10 cellular contexts compared by ENCODE assay signal in genomic region chr16:86567701-86568571, GRCh38. TPM values are rescaled to one million over a fixed set of nuclear protein-coding genes. Genes with fewer than 3 reads are reported as not detected.
DNase-seq lines count a peak whose midpoint lies in the region; ATAC-seq, FAIRE-seq and TF ChIP-seq lines count a peak whose summit lies in the region.
"Had no signal": no experiment of that assay in that cellular context is flagged by ENCODE, and none has a peak within 500 bp of the region (broad histone marks: within the 10 kb centered on the region; RNA-seq: fewer than 3 reads in every experiment).

No MANE protein-coding gene starts in this region.

- dilution Hi-C loops in endothelial cell of umbilical vein (cut with MboI; ENCODE audit: extremely low pct_ligation_motif_present, low sequenced_read_pairs): no loop called here

- WGBS in HUES64: 2% methylated on average over 115 of the region's 115 CpGs

- H3K4me1 Mint-ChIP-seq in activated CD8-positive, alpha-beta T cell treated with anti-CD3 and anti-CD28 coated beads for 36 hours (ENCODE audit: low read depth): peaks cover 11% of the 10 kb centered on the region

- ATAC-seq in HG03520 (IDR thresholded peaks at IDR 0.05; ENCODE audit: unreplicated experiment) (no peak), HG02623 (IDR thresholded peaks at IDR 0.05; ENCODE audit: unreplicated experiment) (no peak)
- ATAC-seq in activated CD8-positive, alpha-beta T cell treated with anti-CD3 and anti-CD28 coated beads for 36 hours: no peak
- ATAC-seq: left lung had no signal

- CTCF ChIA-PET in A673 (lab: Charles Lee) (no interaction called here), endothelial cell of umbilical vein (lab: Charles Lee) (interaction anchor here (0.7 to 10.4 kb wide), 7 partner anchors 193 to 711 kb away, joined by 3 to 283 read pairs (median 6); no protein-coding TSS in a partner anchor)
- CTCF ChIA-PET in activated CD8-positive, alpha-beta T cell treated with anti-CD3 and anti-CD28 coated beads for 36 hours (lab: Charles Lee): interaction anchor here (1.1 kb wide), 1 partner anchor 730 kb away, joined by 3 read pairs; no protein-coding TSS in a partner anchor

- H3K4me1 ChIP-seq in A673 (ENCODE audit: insufficient read depth, low read length, poor library complexity, severe bottlenecking) (peaks cover 4% of the 10 kb centered on the region), HUES64 (ENCODE audit: insufficient read depth, low read length) (peaks cover 39% of the 10 kb centered on the region), endothelial cell of umbilical vein (ENCODE audit: control insufficient read depth, extremely low read depth, insufficient read depth, low read length) (peaks cover 37% of the 10 kb centered on the region)

- POLR2A ChIA-PET in A673 (lab: Charles Lee; ENCODE audit: low non-redundant PET) (no interaction called here), endothelial cell of umbilical vein (lab: Charles Lee) (interaction anchor here (0.9 kb wide), 1 partner anchor 8 kb away, joined by 3 read pairs; no protein-coding TSS in a partner anchor)
- POLR2A ChIA-PET in activated CD8-positive, alpha-beta T cell treated with anti-CD3 and anti-CD28 coated beads for 36 hours (lab: Charles Lee): no interaction called here

- H3K9me3 Mint-ChIP-seq in activated CD8-positive, alpha-beta T cell treated with anti-CD3 and anti-CD28 coated beads for 36 hours: no peaks in the 10 kb centered on the region

- no peak overlapping the region for H3K4me2 ChIP-seq in endothelial cell of umbilical vein (ENCODE audit: insufficient read depth, low read length)

- H3K36me3 Mint-ChIP-seq in activated CD8-positive, alpha-beta T cell treated with anti-CD3 and anti-CD28 coated beads for 36 hours (ENCODE audit: low read depth): no peaks in the 10 kb centered on the region

- H3K27me3 ChIP-seq in A673 (replicated peaks; ENCODE audit: insufficient read depth, low read depth, low read length, poor library complexity) (peaks cover 68% of the 10 kb centered on the region), HUES64 (ENCODE audit: insufficient read depth, low read length) (peaks cover 95% of the 10 kb centered on the region), endothelial cell of umbilical vein (ENCODE audit: control insufficient read depth in 2 of 2, insufficient read depth in 2 of 2, low read length in 2 of 2) (no peaks in the 10 kb centered on the region)

- no peak for FAIRE-seq in endothelial cell of umbilical vein (lab: Jason Lieb, UNC)

- no peaks in the 10 kb centered on the region for H4K20me1 ChIP-seq in endothelial cell of umbilical vein (replicated peaks; ENCODE audit: control insufficient read depth, extremely low read depth, insufficient read depth, low read length)

- H3K4me3 ChIP-seq in A673 (ENCODE audit: low read depth, low read length, poor library complexity, severe bottlenecking) (peak overlapping the region; percentile 39), HUES64 (ENCODE audit: low read length) (peak overlapping the region; percentile 56), endothelial cell of umbilical vein (replicated peaks in 1 of 3; ENCODE audit: insufficient read depth in 1 of 3, low read depth in 1 of 3, low read length in 3 of 3) (peak overlapping the region; percentile 88 to 99 (median 94))
- H3K4me3 ChIP-seq: left lung had no signal

- H2AFZ ChIP-seq in endothelial cell of umbilical vein (ENCODE audit: low read depth, low read length): no peak overlapping the region

- no peak for TF ChIP-seq POLR2A in endothelial cell of umbilical vein (IDR thresholded peaks at IDR 0.05; ENCODE audit: low read depth, low read length)

- H3K9ac ChIP-seq in HUES64 (ENCODE audit: low read depth, low read length): no peak overlapping the region
- peak overlapping the region; percentile 86 for H3K9ac ChIP-seq in endothelial cell of umbilical vein (replicated peaks; ENCODE audit: extremely low read depth, insufficient read depth, low read length)

- H3K9me1 ChIP-seq in endothelial cell of umbilical vein (replicated peaks; ENCODE audit: control insufficient read depth, extremely low read depth, insufficient read depth, low read length): no peaks in the 10 kb centered on the region

- intact Hi-C loops in A673 (cut with micrococcal nuclease; ENCODE audit: unreplicated experiment) (loop anchor here (10.0 kb wide), 1 partner anchor 1067 kb away; no protein-coding TSS in a partner anchor), endothelial cell of umbilical vein (cut with micrococcal nuclease) (loop anchor here (2.0 kb wide), 2 partner anchors 267 to 611 kb away; no protein-coding TSS in a partner anchor)
- intact Hi-C loops in activated CD8-positive, alpha-beta T cell treated with anti-CD3 and anti-CD28 coated beads for 36 hours (cut with micrococcal nuclease): loop anchor here (10.0 kb wide), 1 partner anchor 197 kb away; no protein-coding TSS in a partner anchor

- H3K36me3 ChIP-seq in A673 (ENCODE audit: insufficient read depth, low read length, poor library complexity, severe bottlenecking) (no peaks in the 10 kb centered on the region), HUES64 (ENCODE audit: insufficient read depth, low read length) (no peaks in the 10 kb centered on the region), endothelial cell of umbilical vein (ENCODE audit: control insufficient read depth in 2 of 2, extremely low read depth in 1 of 2, insufficient read depth in 2 of 2, low read length in 2 of 2) (peaks cover 4 to 5% of the 10 kb centered on the region in 2 experiments)
- H3K36me3 ChIP-seq: left lung had no signal

- peak; percentile 6 for DNase-seq in A673 (ENCODE audit: low spot score)
- DNase-seq in endothelial cell of umbilical vein (ENCODE audit: low read depth, low spot score): peak; percentile 52
- DNase-seq in mesenteric fat pad (ENCODE audit: low spot score): peak; percentile 76
- DNase-seq in anterior cingulate cortex (lab: John Stamatoyannopoulos, UW): no peak
- no peak for DNase-seq in activated CD8-positive, alpha-beta T cell treated with anti-CD3 and anti-CD28 coated beads for 36 hours
- DNase-seq: OCI-M1 had no signal

- H3K27ac ChIP-seq in A673 (ENCODE audit: low read depth, low read length, poor library complexity, severe bottlenecking) (no peak overlapping the region), HUES64 (ENCODE audit: low read depth, low read length) (no peak overlapping the region), endothelial cell of umbilical vein (ENCODE audit: insufficient read depth, low read depth, low read length) (peak overlapping the region; percentile 78)
- H3K27ac ChIP-seq: left lung had no signal

- H3K27ac Mint-ChIP-seq in activated CD8-positive, alpha-beta T cell treated with anti-CD3 and anti-CD28 coated beads for 36 hours: no peak overlapping the region

- H3K27me3 Mint-ChIP-seq in activated CD8-positive, alpha-beta T cell treated with anti-CD3 and anti-CD28 coated beads for 36 hours: peaks cover 68% of the 10 kb centered on the region

- H3K9me3 ChIP-seq in A673 (ENCODE audit: low read depth, low read length, poor library complexity, severe bottlenecking) (no peaks in the 10 kb centered on the region), HUES64 (ENCODE audit: insufficient read depth, low read depth, low read length) (no peaks in the 10 kb centered on the region), endothelial cell of umbilical vein (replicated peaks; ENCODE audit: control insufficient read depth, insufficient read depth, low read length) (no peaks in the 10 kb centered on the region)
- H3K9me3 ChIP-seq: left lung had no signal

- H3K79me2 ChIP-seq in endothelial cell of umbilical vein (ENCODE audit: control insufficient read depth, insufficient read depth, low read length): peaks cover 76% of the 10 kb centered on the region

- no peak overlapping the region for H3K4me3 Mint-ChIP-seq in activated CD8-positive, alpha-beta T cell treated with anti-CD3 and anti-CD28 coated beads for 36 hours

- no TSS peak for BruUV-seq in A673 (replicated peaks; lab: Mats Ljungman, UMichigan)
- no TSS peak for BruUV-seq in endothelial cell of umbilical vein (replicated peaks; lab: Mats Ljungman, UMichigan)

- TF ChIP-seq CTCF in A673 (conservative IDR thresholded peaks at IDR 0.05; ENCODE audit: low read depth, low read length) (no peak), endothelial cell of umbilical vein (IDR thresholded peaks at IDR 0.05; ENCODE audit: extremely low read depth in 1 of 2, insufficient read depth in 1 of 2, low read depth in 1 of 2, low read length in 2 of 2) (peak; percentile 9 to 29)
- TF ChIP-seq CTCF in activated CD8-positive, alpha-beta T cell treated with anti-CD3 and anti-CD28 coated beads for 36 hours (IDR thresholded peaks at IDR 0.05): no peak

RNA-seq across cellular contexts. Expression of gene FOXC2, which starts 1.3 kb away (rescaled TPM):
- total RNA-seq in A673 (2021) (0.13 and 0.34 TPM in 2 replicates), endothelial cell of umbilical vein (44.0 and 47.0 TPM in 2 replicates), mesenteric fat pad (0.42 TPM)
- 0.40 TPM for polyA plus RNA-seq in HUES64 (2013, experiment 1 of 2)
- 0.70 TPM for polyA plus RNA-seq in HUES64 (2013, experiment 2 of 2)
- 7.2 and 7.7 TPM in 2 replicates for polyA plus RNA-seq in endothelial cell of umbilical vein
- 7.2 and 7.9 TPM in 2 replicates for polyA plus RNA-seq in endothelial cell of umbilical vein (2011; cell fraction: cytosol; rRNA removed)
- polyA plus RNA-seq in endothelial cell of umbilical vein (2011; cell fraction: nucleus; rRNA removed): 8.5 and 9.7 TPM in 2 replicates
- polyA plus RNA-seq in endothelial cell of umbilical vein (2012): 54.1 and 60.0 TPM in 2 replicates
- 3.8 and 6.0 TPM in 2 replicates for polyA minus RNA-seq in endothelial cell of umbilical vein
- 3.3 TPM for polyA minus RNA-seq in endothelial cell of umbilical vein (2011; cell fraction: cytosol; rRNA and poly(A)+ RNA removed)
- polyA minus RNA-seq in endothelial cell of umbilical vein (2011; cell fraction: nucleus; rRNA and poly(A)+ RNA removed): 9.2 and 14.3 TPM in 2 replicates
- not detected for total RNA-seq in activated CD8-positive, alpha-beta T cell treated with anti-CD3 and anti-CD28 coated beads for 36 hours

RNA-seq across cellular contexts. Expression of gene FOXL1, which starts 10.4 kb away (rescaled TPM):
- total RNA-seq in A673 (2021) (0.13 and 0.20 TPM in 2 replicates), endothelial cell of umbilical vein (3.8 and 4.2 TPM in 2 replicates), mesenteric fat pad (0.26 TPM)
- 0.05 TPM for polyA plus RNA-seq in HUES64 (2013, experiment 1 of 2)
- polyA plus RNA-seq in HUES64 (2013, experiment 2 of 2): 0.19 TPM
- polyA plus RNA-seq in endothelial cell of umbilical vein: 2.8 and 3.2 TPM in 2 replicates
- 1.0 and 1.5 TPM in 2 replicates for polyA plus RNA-seq in endothelial cell of umbilical vein (2011; cell fraction: cytosol; rRNA removed)
- 1.8 and 3.0 TPM in 2 replicates for polyA plus RNA-seq in endothelial cell of umbilical vein (2011; cell fraction: nucleus; rRNA removed)
- 1.1 and 1.4 TPM in 2 replicates for polyA plus RNA-seq in endothelial cell of umbilical vein (2012)
- 0.78 and 0.98 TPM in 2 replicates for polyA minus RNA-seq in endothelial cell of umbilical vein
- polyA minus RNA-seq in endothelial cell of umbilical vein (2011; cell fraction: cytosol; rRNA and poly(A)+ RNA removed): 2.5 TPM
- 1.9 and 4.6 TPM in 2 replicates for polyA minus RNA-seq in endothelial cell of umbilical vein (2011; cell fraction: nucleus; rRNA and poly(A)+ RNA removed)
- not detected for total RNA-seq in activated CD8-positive, alpha-beta T cell treated with anti-CD3 and anti-CD28 coated beads for 36 hours

RNA-seq across cellular contexts. Expression of gene MTHFSD, which starts 12.9 kb away (rescaled TPM):
- total RNA-seq in A673 (2021) (26.5 and 27.5 TPM in 2 replicates), endothelial cell of umbilical vein (21.1 and 23.2 TPM in 2 replicates), mesenteric fat pad (10.2 TPM)
- polyA plus RNA-seq in HUES64 (2013, experiment 1 of 2): 7.2 TPM
- 11.6 TPM for polyA plus RNA-seq in HUES64 (2013, experiment 2 of 2)
- 16.7 and 17.8 TPM in 2 replicates for polyA plus RNA-seq in endothelial cell of umbilical vein
- 6.9 and 9.6 TPM in 2 replicates for polyA plus RNA-seq in endothelial cell of umbilical vein (2011; cell fraction: cytosol; rRNA removed)
- polyA plus RNA-seq in endothelial cell of umbilical vein (2011; cell fraction: nucleus; rRNA removed): 67.5 and 76.2 TPM in 2 replicates
- polyA plus RNA-seq in endothelial cell of umbilical vein (2012): 17.6 and 21.9 TPM in 2 replicates
- polyA minus RNA-seq in endothelial cell of umbilical vein: 20.2 and 21.4 TPM in 2 replicates
- 7.2 TPM for polyA minus RNA-seq in endothelial cell of umbilical vein (2011; cell fraction: cytosol; rRNA and poly(A)+ RNA removed)
- 27.4 and 36.6 TPM in 2 replicates for polyA minus RNA-seq in endothelial cell of umbilical vein (2011; cell fraction: nucleus; rRNA and poly(A)+ RNA removed)
- total RNA-seq in activated CD8-positive, alpha-beta T cell treated with anti-CD3 and anti-CD28 coated beads for 36 hours: 10 to 100 TPM; 19.3 to 22.3 TPM

RNA-seq across cellular contexts. Expression of gene FOXF1, which starts 57.6 kb away (rescaled TPM):
- not detected in 2 replicates for total RNA-seq in A673 (2021)
- polyA plus RNA-seq in HUES64 (2013, experiment 1 of 2): 0.20 TPM
- polyA plus RNA-seq in HUES64 (2013, experiment 2 of 2): 0.25 TPM
- 1.1 and 2.2 TPM in 2 replicates for total RNA-seq in endothelial cell of umbilical vein
- 1.0 and 1.4 TPM in 2 replicates for polyA plus RNA-seq in endothelial cell of umbilical vein
- polyA plus RNA-seq in endothelial cell of umbilical vein (2011; cell fraction: cytosol; rRNA removed): 0.97 and 1.2 TPM in 2 replicates
- polyA plus RNA-seq in endothelial cell of umbilical vein (2011; cell fraction: nucleus; rRNA removed): 1.6 and 2.3 TPM in 2 replicates
- 0.34 and 0.79 TPM in 2 replicates for polyA plus RNA-seq in endothelial cell of umbilical vein (2012)
- 0.49 and 0.81 TPM in 2 replicates for polyA minus RNA-seq in endothelial cell of umbilical vein
- 3.5 TPM for polyA minus RNA-seq in endothelial cell of umbilical vein (2011; cell fraction: cytosol; rRNA and poly(A)+ RNA removed)
- 1.0 and 1.5 TPM in 2 replicates for polyA minus RNA-seq in endothelial cell of umbilical vein (2011; cell fraction: nucleus; rRNA and poly(A)+ RNA removed)
- 4.2 TPM for total RNA-seq in mesenteric fat pad
- total RNA-seq in activated CD8-positive, alpha-beta T cell treated with anti-CD3 and anti-CD28 coated beads for 36 hours: not detected

Comparison
In these comparisons a context has a peak if more than half of its experiments do, and no peak if none do; other contexts are left out.
1. DNase-seq: peak in A673 (single experiment), endothelial cell of umbilical vein (single experiment) and mesenteric fat pad (single experiment); none in anterior cingulate cortex (0 of 58) and activated CD8-positive, alpha-beta T cell treated with anti-CD3 and anti-CD28 coated beads for 36 hours (single experiment).
2. H3K4me3 ChIP-seq: peak in every context shown above with its lines; median percentile 94 in endothelial cell of umbilical vein; 56 in HUES64; 39 in A673.
3. CTCF ChIP-seq: peak in endothelial cell of umbilical vein (2 of 2); none in A673 (single experiment) and activated CD8-positive, alpha-beta T cell treated with anti-CD3 and anti-CD28 coated beads for 36 hours (single experiment).
4. RNA of gene FOXC2, which starts 1.3 kb away (total RNA-seq): 44.0 to 47.0 TPM in endothelial cell of umbilical vein; 0.42 TPM in mesenteric fat pad (single experiment), 0.13 to 0.34 TPM in A673 and not detected in activated CD8-positive, alpha-beta T cell treated with anti-CD3 and anti-CD28 coated beads for 36 hours; every median in the first group is over 10 times any median in the second.